21 cellular contexts compared by ENCODE assay signal in genomic region chr5:181131514-181131913, GRCh38. TPM values are rescaled to one million over a fixed set of nuclear protein-coding genes. Genes with fewer than 3 reads are reported as not detected.
DNase-seq lines count a peak whose midpoint lies in the region; ATAC-seq, FAIRE-seq and TF ChIP-seq lines count a peak whose summit lies in the region.
"Had no signal": no experiment of that assay in that cellular context is flagged by ENCODE, and none has a peak within 500 bp of the region (broad histone marks: within the 10 kb centered on the region; RNA-seq: fewer than 3 reads in every experiment).

No MANE protein-coding gene starts in this region.

- no peak for ATAC-seq in RWPE2 (ENCODE audit: low read depth)

- H3K9me3 Mint-ChIP-seq in astrocyte (ENCODE audit: unreplicated experiment): peaks cover 3% of the 10 kb centered on the region

- no peaks in the 10 kb centered on the region for H3K4me1 Mint-ChIP-seq in astrocyte (ENCODE audit: low read depth, unreplicated experiment)

- H3K9me3 ChIP-seq in RWPE2 (ENCODE audit: severe bottlenecking) (no peaks in the 10 kb centered on the region), astrocyte (ENCODE audit: insufficient read depth, low read depth, low read length) (no peaks in the 10 kb centered on the region), spleen (peaks cover 0 to 10% (median 6%) of the 10 kb centered on the region in 8 donors)
- H3K9me3 ChIP-seq: Caco-2 had no signal

- H3K4me1 ChIP-seq in RWPE2 (ENCODE audit: insufficient read depth, poor library complexity, severe bottlenecking) (peaks cover 12% of the 10 kb centered on the region), astrocyte (ENCODE audit: insufficient read depth, low read length) (no peaks in the 10 kb centered on the region), spleen (peaks cover 0 to 19% (median 0%) of the 10 kb centered on the region in 6 donors)
- H3K4me1 ChIP-seq: Caco-2 had no signal

- H3K4me3 ChIP-seq in RWPE2 (ENCODE audit: severe bottlenecking) (no peak overlapping the region), astrocyte (ENCODE audit: insufficient read depth, low read depth, low read length) (no peak overlapping the region), spleen (no peak overlapping the region)

- FAIRE-seq in astrocyte (lab: Jason Lieb, UNC): no peak
- FAIRE-seq: A204.1, D721Med, G401.6, GM12891, GM19239, H1 had no signal

- TF ChIP-seq POLR2A in spleen (IDR thresholded peaks at IDR 0.05): no peak

- H3K27me3 Mint-ChIP-seq in astrocyte (ENCODE audit: low read depth, unreplicated experiment): peaks cover 31% of the 10 kb centered on the region

- no peak for TF ChIP-seq CTCF in RWPE2 (IDR thresholded peaks at IDR 0.05; ENCODE audit: poor library complexity, severe bottlenecking)
- no peak for TF ChIP-seq CTCF in astrocyte (IDR thresholded peaks at IDR 0.05; ENCODE audit: insufficient read depth, low read depth, low read length)
- no peak for TF ChIP-seq CTCF in spleen (IDR thresholded peaks at IDR 0.05 in 8 of 11, conservative IDR thresholded peaks at IDR 0.05 in 3 of 11)

- no peak overlapping the region for H2AFZ ChIP-seq in astrocyte (ENCODE audit: low read depth, low read length)

- H3K27me3 ChIP-seq in RWPE2 (ENCODE audit: insufficient read depth, poor library complexity, severe bottlenecking) (no peaks in the 10 kb centered on the region), astrocyte (ENCODE audit: insufficient read depth, low read length) (no peaks in the 10 kb centered on the region), spleen (replicated peaks in 1 of 7) (peaks cover 0 to 76% (median 2%) of the 10 kb centered on the region in 7 donors)

- H3K27ac ChIP-seq in RWPE2 (ENCODE audit: poor library complexity, severe bottlenecking) (no peak overlapping the region), astrocyte (ENCODE audit: low read depth, low read length) (no peak overlapping the region), spleen (no peak overlapping the region)
- H3K27ac ChIP-seq: C4-2B, HL-60 had no signal

- H3K36me3 Mint-ChIP-seq in astrocyte (ENCODE audit: low read depth, unreplicated experiment): no peaks in the 10 kb centered on the region

- no peak overlapping the region for H3K4me2 ChIP-seq in astrocyte (ENCODE audit: low read length)

- H3K36me3 ChIP-seq in RWPE2 (ENCODE audit: low read depth) (no peaks in the 10 kb centered on the region), astrocyte (ENCODE audit: insufficient read depth, low read length) (no peaks in the 10 kb centered on the region), spleen (no peaks in the 10 kb centered on the region)

- H3K27ac Mint-ChIP-seq in astrocyte (ENCODE audit: unreplicated experiment): no peak overlapping the region
- H3K27ac Mint-ChIP-seq: CD4-positive, alpha-beta T cell; H9 had no signal

- 66 to 77% (median 71%) methylated on average over 9 to 11 of the region's 11 CpGs for WGBS in spleen, 5 donors

- H4K20me1 ChIP-seq in astrocyte (ENCODE audit: insufficient read depth, low read length): no peaks in the 10 kb centered on the region

- no peaks in the 10 kb centered on the region for H3K79me2 ChIP-seq in astrocyte (ENCODE audit: insufficient read depth, low read length)

- intact Hi-C loops in spleen (cut with DNase I; ENCODE audit: low total_unique reads): no loop called here

- DNase-seq in RWPE2 (ENCODE audit: low spot score): peak; percentile 44
- no peak for DNase-seq in astrocyte (ENCODE audit: low read depth)
- DNase-seq in mesenteric fat pad (ENCODE audit: low spot score): peak; percentile 67
- peak; percentile 59 for DNase-seq in spleen
- no peak for DNase-seq in activated T-cell treated with anti-CD3 and anti-CD28 coated beads, Interleukin-2, amount 50 U/mL, for 48 hours
- DNase-seq in NCI-H1930 (lab: John Stamatoyannopoulos, UW): no peak
- no peak for DNase-seq in NCI-H748 treated with DMSO at 0.1 percent for 48 hours (lab: John Stamatoyannopoulos, UW)
- DNase-seq: ACHN; Caco-2; CD4-positive, alpha-beta T cell; H9 had no signal

- H3K4me3 Mint-ChIP-seq in astrocyte (ENCODE audit: unreplicated experiment): peak overlapping the region; percentile 31
- H3K4me3 Mint-ChIP-seq: CD4-positive, alpha-beta T cell; H9 had no signal

- H3K9ac ChIP-seq in astrocyte (ENCODE audit: low read length): no peak overlapping the region

RNA-seq across cellular contexts. Expression of gene OR2V1, which starts 0.5 kb away (rescaled TPM):
- total RNA-seq in astrocyte: not detected in 2 replicates
- total RNA-seq in mesenteric fat pad: not detected
- total RNA-seq in spleen: not detected
- not detected for polyA plus RNA-seq in spleen
- total RNA-seq: Caco-2; CD4-positive, alpha-beta T cell; H1; H9; HT1080 had no signal
- polyA plus RNA-seq: BJ, H1 had no signal

RNA-seq across cellular contexts. Expression of gene OR2V2, which starts 15.9 kb away (rescaled TPM):
- total RNA-seq in astrocyte: not detected in 2 replicates
- not detected for total RNA-seq in mesenteric fat pad
- not detected for total RNA-seq in spleen
- polyA plus RNA-seq in spleen: not detected
- total RNA-seq: Caco-2; CD4-positive, alpha-beta T cell; H1; H9; HT1080 had no signal
- polyA plus RNA-seq: BJ, H1 had no signal

Comparison
In these comparisons a context has a peak if more than half of its experiments do, and no peak if none do; other contexts are left out.
1. DNase-seq: peak in RWPE2 (single experiment), mesenteric fat pad (single experiment) and spleen (single experiment); none in astrocyte (single experiment), activated T-cell treated with anti-CD3 and anti-CD28 coated beads, Interleukin-2, amount 50 U/mL, for 48 hours (0 of 2), NCI-H1930 (0 of 2) and NCI-H748 treated with DMSO at 0.1 percent for 48 hours (single experiment).